1 cellular context compared by ENCODE assay signal in genomic region chr4:473575-474457, GRCh38.
TF ChIP-seq lines count a peak whose summit lies in the region.

No MANE protein-coding gene starts in this region.

TF ChIP-seq in GM12878, 131 proteins besides CTCF, POLR2A, EP300 and RAD21 (continued from another document and continues in another):
- peak; percentile 74 for TF ChIP-seq ZNF687 (IDR thresholded peaks at IDR 0.05)
- no peak for TF ChIP-seq IRF5 (IDR thresholded peaks at IDR 0.05; ENCODE audit: borderline replicate concordance)
- no peak for TF ChIP-seq CREM (IDR thresholded peaks at IDR 0.05; ENCODE audit: low read depth)
- no peak for TF ChIP-seq E2F4 (IDR thresholded peaks at IDR 0.05; ENCODE audit: low read depth, low read length)
- no peak for TF ChIP-seq RCOR1 (conservative IDR thresholded peaks at IDR 0.05; ENCODE audit: low read depth, low read length)
- peak; percentile 92 for TF ChIP-seq IRF3 (IDR thresholded peaks at IDR 0.05)
- TF ChIP-seq ZBED1 (IDR thresholded peaks at IDR 0.05; ENCODE audit: borderline replicate concordance): no peak
- 0 out of 2 replicates have a peak, but pooled peaks have one; percentile 28 for TF ChIP-seq CBX5 (IDR thresholded peaks at IDR 0.05; ENCODE audit: low read depth)
- TF ChIP-seq IKZF2 (IDR thresholded peaks at IDR 0.05): no peak
- TF ChIP-seq CHD2 (IDR thresholded peaks at IDR 0.05; ENCODE audit: borderline replicate concordance, low read depth, low read length): peak; percentile 95
- peak; percentile 46 for TF ChIP-seq E4F1 (IDR thresholded peaks at IDR 0.05; ENCODE audit: borderline replicate concordance, partially characterized antibody)
- TF ChIP-seq KDM1A (IDR thresholded peaks at IDR 0.05; ENCODE audit: borderline replicate concordance): no peak
- TF ChIP-seq MYC (IDR thresholded peaks at IDR 0.05; ENCODE audit: insufficient read depth, insufficient read length, insufficient replicate concordance, low read length, severe bottlenecking): no peak
- TF ChIP-seq HSF1 (IDR thresholded peaks at IDR 0.05; ENCODE audit: low read depth, low read length): no peak
- TF ChIP-seq GABPA (IDR thresholded peaks at IDR 0.05; ENCODE audit: low read depth): peak; percentile 78
- TF ChIP-seq ATF2 (IDR thresholded peaks at IDR 0.05; ENCODE audit: low read length): no peak
- no peak for TF ChIP-seq FOXM1 (IDR thresholded peaks at IDR 0.05; ENCODE audit: low read depth, low read length)
- TF ChIP-seq CHD4 (IDR thresholded peaks at IDR 0.05): no peak
- peak; percentile 75; the same call in 1 of the 3 replicates for TF ChIP-seq POU2F2 (IDR thresholded peaks at IDR 0.05; ENCODE audit: borderline replicate concordance, low read depth, low read length)
- peak; percentile 67; the same call in 1 of the 2 replicates for TF ChIP-seq HDGF (IDR thresholded peaks at IDR 0.05)
- no peak for TF ChIP-seq STAT3 (IDR thresholded peaks at IDR 0.05; ENCODE audit: low read depth, low read length)
- TF ChIP-seq EZH2 (IDR thresholded peaks at IDR 0.05; ENCODE audit: borderline replicate concordance, control insufficient read depth, low read depth, low read length): no peak
- no peak for TF ChIP-seq IRF4 (IDR thresholded peaks at IDR 0.05; ENCODE audit: low read depth, low read length)
- no peak for TF ChIP-seq TCF3 (IDR thresholded peaks at IDR 0.05; ENCODE audit: borderline replicate concordance, insufficient read depth, low read depth, low read length)
- no peak for TF ChIP-seq SMARCA5 (IDR thresholded peaks at IDR 0.05)
- no peak for TF ChIP-seq FOXK2 (IDR thresholded peaks at IDR 0.05)
- TF ChIP-seq IKZF1 (conservative IDR thresholded peaks at IDR 0.05): peak; percentile 34
- no peak for TF ChIP-seq RFX5 (IDR thresholded peaks at IDR 0.05; ENCODE audit: low read depth, low read length)
- TF ChIP-seq CREB1 (IDR thresholded peaks at IDR 0.05; ENCODE audit: low read depth): peak; percentile 56; the same call in 1 of the 2 replicates
- no peak for TF ChIP-seq ZSCAN29 (IDR thresholded peaks at IDR 0.05)
- peak; percentile 41; the same call in 1 of the 2 replicates for TF ChIP-seq SPI1 (IDR thresholded peaks at IDR 0.05; ENCODE audit: borderline replicate concordance, insufficient read depth, low read depth, low read length)
- no peak for TF ChIP-seq ZZZ3 (IDR thresholded peaks at IDR 0.05; ENCODE audit: control insufficient read depth, insufficient read length, low read depth)
- peak; percentile 100 for TF ChIP-seq PKNOX1 (IDR thresholded peaks at IDR 0.05)
- 0 out of 2 replicates have a peak, but pooled peaks have one; percentile 38 for TF ChIP-seq HCFC1 (IDR thresholded peaks at IDR 0.05; ENCODE audit: low read length)
- peak; percentile 32 for TF ChIP-seq REST (IDR thresholded peaks at IDR 0.05; ENCODE audit: low read depth, low read length)
- TF ChIP-seq BCL3 (IDR thresholded peaks at IDR 0.05; ENCODE audit: borderline replicate concordance, insufficient read depth, low read depth, low read length, poor library complexity, severe bottlenecking): peak; percentile 34
- no peak for TF ChIP-seq HDAC2 (IDR thresholded peaks at IDR 0.05)
- no peak for TF ChIP-seq RBBP5 (conservative IDR thresholded peaks at IDR 0.05)
- TF ChIP-seq ESRRA (IDR thresholded peaks at IDR 0.05; ENCODE audit: low read length): no peak
- TF ChIP-seq NFIC (IDR thresholded peaks at IDR 0.05; ENCODE audit: low read depth, low read length): no peak
- no peak for TF ChIP-seq TBL1XR1 (IDR thresholded peaks at IDR 0.05; ENCODE audit: low read depth, low read length)
- 0 out of 2 replicates have a peak, but pooled peaks have one; percentile 13 for TF ChIP-seq MXI1 (IDR thresholded peaks at IDR 0.05; ENCODE audit: low read depth, low read length)
